ENCODE assay signal across 14 cellular contexts in genomic region chr16:24781256-24781655, GRCh38. TPM values are rescaled to one million over a fixed set of nuclear protein-coding genes. Genes with fewer than 3 reads are reported as not detected.
DNase-seq lines count a peak whose midpoint lies in the region; ATAC-seq and TF ChIP-seq lines count a peak whose summit lies in the region.
"Had no signal": no experiment of that assay in that cellular context is flagged by ENCODE, and none has a peak within 500 bp of the region (broad histone marks: within the 10 kb centered on the region; RNA-seq: fewer than 3 reads in every experiment).

No MANE protein-coding gene starts in this region.

- H3K4me1 ChIP-seq in left ventricle myocardium inferior = peaks cover 81% of the 10 kb centered on the region
- peaks cover 32% of the 10 kb centered on the region for H3K4me1 ChIP-seq in psoas muscle
- H3K4me1 ChIP-seq: BLaER1 treated with 17β-estradiol and CSF1 and Interleukin-3, amounts not matched to agents 10 nM and 100 nM had no signal

- DNase-seq in activated T-cell treated with anti-CD3 and anti-CD28 coated beads, Interleukin-2, amount 50 U/mL, for 24 hours = no peak
- no peak for DNase-seq in activated T-cell treated with anti-CD3 and anti-CD28 coated beads, Interleukin-2, amount 50 U/mL, for 1 hour
- no peak for DNase-seq in left ventricle myocardium inferior
- DNase-seq in Right ventricle myocardium inferior (ENCODE audit: missing footprints) = no peak
- DNase-seq in T-helper 17 cell = no peak
- DNase-seq in psoas muscle = no peak
- no peak for DNase-seq in stimulated activated CD8-positive, alpha-beta memory T cell treated with anti-CD3 and anti-CD28 coated beads, Interleukin-4, amount 100 ng/mL, for 48 hours
- DNase-seq in NCI-H748 (lab: John Stamatoyannopoulos, UW; ENCODE audit: unreplicated experiment) = no peak
- DNase-seq: ACHN; CD4-positive, CD25-positive, alpha-beta regulatory T cell; DMS 273 treated with DMSO at 0.1 percent for 48 hours had no signal

- peaks cover 9% of the 10 kb centered on the region for H3K4me1 Mint-ChIP-seq in activated T-cell treated with anti-CD3 and anti-CD28 coated beads, Interleukin-2, amount 50 U/mL, for 24 hours (ENCODE audit: low read depth)
- peaks cover 21% of the 10 kb centered on the region for H3K4me1 Mint-ChIP-seq in T-helper 17 cell

- H3K27me3 Mint-ChIP-seq in activated T-cell treated with anti-CD3 and anti-CD28 coated beads, Interleukin-2, amount 50 U/mL, for 24 hours = no peaks in the 10 kb centered on the region
- H3K27me3 Mint-ChIP-seq in T-helper 17 cell = no peaks in the 10 kb centered on the region
- H3K27me3 Mint-ChIP-seq: CD4-positive, CD25-positive, alpha-beta regulatory T cell had no signal

- ATAC-seq in Right ventricle myocardium inferior = no peak
- no peak for ATAC-seq in T-helper 17 cell
- peak in 2 of 4 donors; percentile 44 to 59 for ATAC-seq in psoas muscle
- ATAC-seq: HCT116 had no signal

- H3K36me3 ChIP-seq in left ventricle myocardium inferior = peaks cover 73% of the 10 kb centered on the region
- H3K36me3 ChIP-seq in psoas muscle (ENCODE audit: insufficient read depth in 1 of 2, low read depth in 1 of 2) = peaks cover 12 to 87% of the 10 kb centered on the region in 2 donors

- H3K36me3 Mint-ChIP-seq in activated T-cell treated with anti-CD3 and anti-CD28 coated beads, Interleukin-2, amount 50 U/mL, for 24 hours (ENCODE audit: low read depth) = peaks cover 89% of the 10 kb centered on the region
- peaks cover 21% of the 10 kb centered on the region for H3K36me3 Mint-ChIP-seq in T-helper 17 cell (ENCODE audit: low read depth)

- WGBS in psoas muscle, 3 donors = 62 to 89% (median 71%) methylated on average over 2 of the region's 2 CpGs

- intact Hi-C loops in left ventricle myocardium inferior (cut with micrococcal nuclease) (loop anchor here (10.0 kb wide), 1 partner anchor 46 kb away; no protein-coding TSS in a partner anchor), Right ventricle myocardium inferior (cut with DNase I) (no loop called here), psoas muscle (cut with DNase I) (no loop called here)

- H3K27ac Mint-ChIP-seq in activated T-cell treated with anti-CD3 and anti-CD28 coated beads, Interleukin-2, amount 50 U/mL, for 24 hours = peak overlapping the region; percentile 10
- peak overlapping the region; percentile 56 for H3K27ac Mint-ChIP-seq in T-helper 17 cell

- no peak overlapping the region for H3K4me3 Mint-ChIP-seq in activated T-cell treated with anti-CD3 and anti-CD28 coated beads, Interleukin-2, amount 50 U/mL, for 24 hours
- H3K4me3 Mint-ChIP-seq in T-helper 17 cell = no peak overlapping the region
- H3K4me3 Mint-ChIP-seq: CD4-positive, CD25-positive, alpha-beta regulatory T cell had no signal

- H3K4me3 ChIP-seq in left ventricle myocardium inferior (no peak overlapping the region), psoas muscle (no peak overlapping the region)
- H3K4me3 ChIP-seq: BLaER1 treated with 17β-estradiol and CSF1 and Interleukin-3, amounts not matched to agents 10 nM and 100 nM had no signal

- H3K9me3 ChIP-seq in left ventricle myocardium inferior (replicated peaks) (no peaks in the 10 kb centered on the region), T-helper 17 cell (ENCODE audit: control insufficient read depth, low read length, poor library complexity, severe bottlenecking) (no peaks in the 10 kb centered on the region), psoas muscle (no peaks in the 10 kb centered on the region)
- H3K9me3 ChIP-seq: BLaER1 treated with 17β-estradiol and CSF1 and Interleukin-3, amounts not matched to agents 10 nM and 100 nM had no signal

- H3K9me3 Mint-ChIP-seq in activated T-cell treated with anti-CD3 and anti-CD28 coated beads, Interleukin-2, amount 50 U/mL, for 24 hours = no peaks in the 10 kb centered on the region
- H3K9me3 Mint-ChIP-seq: CD4-positive, CD25-positive, alpha-beta regulatory T cell had no signal

- no peaks in the 10 kb centered on the region for H3K27me3 ChIP-seq in left ventricle myocardium inferior (ENCODE audit: low read depth)
- H3K27me3 ChIP-seq in psoas muscle (ENCODE audit: insufficient read depth in 3 of 3, low read length in 2 of 3) = no peaks in the 10 kb centered on the region
- H3K27me3 ChIP-seq: BLaER1 treated with 17β-estradiol and CSF1 and Interleukin-3, amounts not matched to agents 10 nM and 100 nM had no signal

- peak overlapping the region; percentile 70 for H3K27ac ChIP-seq in left ventricle myocardium inferior (replicated peaks)
- peak overlapping the region; percentile 58 for H3K27ac ChIP-seq in psoas muscle
- H3K27ac ChIP-seq: BLaER1 treated with 17β-estradiol and CSF1 and Interleukin-3, amounts not matched to agents 10 nM and 100 nM; HL-60 had no signal

- no peak for TF ChIP-seq CTCF in left ventricle myocardium inferior (IDR thresholded peaks at IDR 0.05; ENCODE audit: borderline replicate concordance)
- no peak for TF ChIP-seq CTCF in psoas muscle (IDR thresholded peaks at IDR 0.05)

RNA-seq across cellular contexts. Expression of gene TNRC6A, which starts 51.8 kb away (rescaled TPM):
- total RNA-seq in left ventricle myocardium inferior = 34.3 TPM
- 34.8 TPM for total RNA-seq in Right ventricle myocardium inferior
- 10 to 100 TPM; 71.5 to 72.1 TPM for total RNA-seq in T-helper 17 cell
- total RNA-seq in psoas muscle = 10 to 100 TPM; 14.5 to 30.1 (median 24.6) TPM
- polyA plus RNA-seq in psoas muscle = 10 to 100 TPM in 2 of 3 donors, 1 to 10 TPM in 1; 6.4 to 20.9 (median 12.2) TPM
